In genomic region chr12:22051114-22051698, GRCh38 we compare ENCODE assay signal across 1 cellular context.
TF ChIP-seq lines count a peak whose summit lies in the region.

No MANE protein-coding gene starts in this region.

TF ChIP-seq in K562, 482 proteins besides CTCF, POLR2A, EP300 and RAD21:
- TF ChIP-seq, protein P1, sequence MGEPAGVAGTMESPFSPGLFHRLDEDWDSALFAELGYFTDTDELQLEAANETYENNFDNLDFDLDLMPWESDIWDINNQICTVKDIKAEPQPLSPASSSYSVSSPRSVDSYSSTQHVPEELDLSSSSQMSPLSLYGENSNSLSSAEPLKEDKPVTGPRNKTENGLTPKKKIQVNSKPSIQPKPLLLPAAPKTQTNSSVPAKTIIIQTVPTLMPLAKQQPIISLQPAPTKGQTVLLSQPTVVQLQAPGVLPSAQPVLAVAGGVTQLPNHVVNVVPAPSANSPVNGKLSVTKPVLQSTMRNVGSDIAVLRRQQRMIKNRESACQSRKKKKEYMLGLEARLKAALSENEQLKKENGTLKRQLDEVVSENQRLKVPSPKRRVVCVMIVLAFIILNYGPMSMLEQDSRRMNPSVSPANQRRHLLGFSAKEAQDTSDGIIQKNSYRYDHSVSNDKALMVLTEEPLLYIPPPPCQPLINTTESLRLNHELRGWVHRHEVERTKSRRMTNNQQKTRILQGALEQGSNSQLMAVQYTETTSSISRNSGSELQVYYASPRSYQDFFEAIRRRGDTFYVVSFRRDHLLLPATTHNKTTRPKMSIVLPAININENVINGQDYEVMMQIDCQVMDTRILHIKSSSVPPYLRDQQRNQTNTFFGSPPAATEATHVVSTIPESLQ (CRISPR knock-in tag; IDR thresholded peaks at IDR 0.05) = no peak
- TF ChIP-seq LEF1 (IDR thresholded peaks at IDR 0.05) = no peak
- TF ChIP-seq ZBTB8A (IDR thresholded peaks at IDR 0.05; ENCODE audit: partially characterized antibody) = no peak
- TF ChIP-seq ZNF695 (CRISPR knock-in tag; IDR thresholded peaks at IDR 0.05) = no peak
- no peak for TF ChIP-seq CAMTA2 (CRISPR knock-in tag; conservative IDR thresholded peaks at IDR 0.05)
- TF ChIP-seq ZBTB17 (CRISPR knock-in tag; IDR thresholded peaks at IDR 0.05) = no peak
- TF ChIP-seq PHB2 (IDR thresholded peaks at IDR 0.05; ENCODE audit: low read depth) = no peak
- TF ChIP-seq POU5F1 (IDR thresholded peaks at IDR 0.05; ENCODE audit: borderline replicate concordance, low read depth, low read length, partially characterized antibody) = no peak
- no peak for TF ChIP-seq MED1 (CRISPR knock-in tag; IDR thresholded peaks at IDR 0.05; ENCODE audit: borderline replicate concordance)
- TF ChIP-seq, protein P2, sequence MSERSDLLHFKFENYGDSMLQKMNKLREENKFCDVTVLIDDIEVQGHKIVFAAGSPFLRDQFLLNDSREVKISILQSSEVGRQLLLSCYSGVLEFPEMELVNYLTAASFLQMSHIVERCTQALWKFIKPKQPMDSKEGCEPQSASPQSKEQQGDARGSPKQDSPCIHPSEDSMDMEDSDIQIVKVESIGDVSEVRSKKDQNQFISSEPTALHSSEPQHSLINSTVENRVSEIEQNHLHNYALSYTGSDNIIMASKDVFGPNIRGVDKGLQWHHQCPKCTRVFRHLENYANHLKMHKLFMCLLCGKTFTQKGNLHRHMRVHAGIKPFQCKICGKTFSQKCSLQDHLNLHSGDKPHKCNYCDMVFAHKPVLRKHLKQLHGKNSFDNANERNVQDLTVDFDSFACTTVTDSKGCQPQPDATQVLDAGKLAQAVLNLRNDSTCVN (CRISPR knock-in tag; IDR thresholded peaks at IDR 0.05) = no peak
- no peak for TF ChIP-seq BRCA1 (IDR thresholded peaks at IDR 0.05)
- TF ChIP-seq BRCA1 (CRISPR knock-in tag; IDR thresholded peaks at IDR 0.05) = no peak
- TF ChIP-seq PCBP2 (IDR thresholded peaks at IDR 0.05; ENCODE audit: low read depth, low read length, poor library complexity, severe bottlenecking) = no peak
